Comparison of ENCODE assay signal across 12 cellular contexts in the genomic region with DNA sequence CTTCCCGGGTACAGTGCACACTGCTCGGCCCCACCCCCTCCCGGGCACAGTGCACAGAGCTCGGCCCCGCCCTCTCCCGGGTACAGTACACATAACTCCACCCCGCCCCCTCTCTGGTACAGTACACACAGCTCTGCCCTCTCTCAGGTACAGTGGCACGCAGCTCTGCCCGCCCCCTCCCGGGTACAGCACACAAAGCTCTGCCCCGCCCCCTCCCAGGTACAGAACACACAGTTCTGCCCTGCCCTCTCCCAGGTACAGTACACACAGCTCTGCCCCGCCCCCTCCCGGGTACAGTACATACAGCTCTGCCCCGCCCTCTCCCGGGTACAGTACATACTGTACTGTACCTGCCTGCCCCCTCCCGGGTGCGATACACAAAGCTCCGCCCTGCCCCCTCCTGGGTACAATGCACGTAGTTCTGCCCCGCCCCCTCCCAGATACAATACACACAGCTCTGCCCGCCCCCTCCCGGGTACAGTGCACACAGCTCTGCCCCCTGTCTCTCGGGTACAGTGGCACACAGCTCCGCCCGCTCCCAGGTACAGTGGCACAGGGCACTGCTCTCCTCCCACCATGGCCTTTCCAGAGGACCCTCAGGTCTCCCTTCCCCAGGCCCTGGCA. TPM values are rescaled to one million over a fixed set of nuclear protein-coding genes. Genes with fewer than 3 reads are reported as not detected.
A peak's percentile ranks its signal among the peaks of the same experiment; 100 is the strongest.
DNase-seq lines count a peak whose midpoint lies in the region; ATAC-seq and TF ChIP-seq lines count a peak whose summit lies in the region.
"Had no signal": no experiment of that assay in that cellular context is flagged by ENCODE, and none has a peak within 500 bp of the region (broad histone marks: within the 10 kb centered on the region; RNA-seq: fewer than 3 reads in every experiment).

No MANE protein-coding gene starts in this region.

- intact Hi-C loops in OCI-LY7 (cut with micrococcal nuclease; ENCODE audit: unreplicated experiment) (no loop called here), left lung (cut with DNase I) (no loop called here)

- H3K79me2 ChIP-seq in OCI-LY7 (ENCODE audit: insufficient read depth, low read depth, low read length): no peaks in the 10 kb centered on the region
- H3K79me2 ChIP-seq: parathyroid adenoma had no signal

- H3K36me3 ChIP-seq in OCI-LY7 (ENCODE audit: insufficient read depth, low read length) (no peaks in the 10 kb centered on the region), left lung (no peaks in the 10 kb centered on the region), suprapubic skin (no peaks in the 10 kb centered on the region)
- H3K36me3 ChIP-seq: ascending aorta had no signal

- H3K4me3 ChIP-seq in OCI-LY7 (ENCODE audit: low read depth, low read length, poor library complexity, severe bottlenecking) (no peak overlapping the region), left lung (no peak overlapping the region), suprapubic skin (no peak overlapping the region)
- H3K4me3 ChIP-seq: ascending aorta had no signal

- WGBS in suprapubic skin: 62% methylated on average over 25 of the region's 25 CpGs

- H2AFZ ChIP-seq in OCI-LY7 (ENCODE audit: low read length): no peak overlapping the region
- H2AFZ ChIP-seq: parathyroid adenoma had no signal

- DNase-seq in Caki2 (ENCODE audit: low read depth): peak; percentile 16
- DNase-seq in NCI-H1105 (lab: John Stamatoyannopoulos, UW): peak; percentile 100
- DNase-seq in OCI-LY7 (ENCODE audit: low spot score): peak; percentile 3
- peak; percentile 80 to 90 for DNase-seq in left lung
- no peak for DNase-seq in amniotic stem cell (lab: John Stamatoyannopoulos, UW)
- no peak for DNase-seq in putamen (ENCODE audit: low spot score)
- DNase-seq in HCEC 1CT: no peak
- DNase-seq in suprapubic skin (ENCODE audit: low spot score in 2 of 2): no peak
- DNase-seq: DND-41 had no signal

- TF ChIP-seq CTCF in OCI-LY7 (conservative IDR thresholded peaks at IDR 0.05; ENCODE audit: low read length) (no peak), left lung (IDR thresholded peaks at IDR 0.05) (no peak), suprapubic skin (IDR thresholded peaks at IDR 0.05) (no peak)

- CTCF ChIA-PET in OCI-LY7 (lab: Charles Lee; ENCODE audit: unreplicated experiment): interaction anchor here (0.6 kb wide), 2 partner anchors 162 to 725 kb away, joined by 3 read pairs; no protein-coding TSS in a partner anchor

- H3K9me2 ChIP-seq in OCI-LY7 (ENCODE audit: insufficient read depth, low read length): no peaks in the 10 kb centered on the region

- no peak overlapping the region for H3K27ac ChIP-seq in OCI-LY7 (ENCODE audit: low read depth, low read length, poor library complexity, severe bottlenecking)
- no peak overlapping the region for H3K27ac ChIP-seq in left lung
- H3K27ac ChIP-seq in suprapubic skin: no peak overlapping the region
- H3K27ac ChIP-seq: ascending aorta, parathyroid adenoma had no signal

- H4K20me1 ChIP-seq in OCI-LY7 (ENCODE audit: insufficient read depth, low read length): no peaks in the 10 kb centered on the region

- H3K4me2 ChIP-seq in OCI-LY7 (ENCODE audit: low read length): no peak overlapping the region

- H3K4me1 ChIP-seq in OCI-LY7 (ENCODE audit: insufficient read depth, low read length, poor library complexity, severe bottlenecking) (no peaks in the 10 kb centered on the region), left lung (peaks cover 0 to 14% of the 10 kb centered on the region in 2 donors), suprapubic skin (peaks cover 13% of the 10 kb centered on the region)
- H3K4me1 ChIP-seq: ascending aorta, parathyroid adenoma had no signal

- H3K9me3 ChIP-seq in OCI-LY7 (ENCODE audit: low read length): no peaks in the 10 kb centered on the region
- H3K9me3 ChIP-seq in left lung: no peaks in the 10 kb centered on the region
- no peaks in the 10 kb centered on the region for H3K9me3 ChIP-seq in suprapubic skin
- H3K9me3 ChIP-seq: ascending aorta had no signal

- in situ Hi-C loops in Caki2 (cut with HindIII; ENCODE audit: low pct_unique_long_range_greater_than_20kb, low sequenced_read_pairs): no loop called here

- no TSS peak for BruUV-seq in OCI-LY7 (replicated peaks; lab: Mats Ljungman, UMichigan)

- H3K27me3 ChIP-seq in left lung (peaks cover 0 to 9% of the 10 kb centered on the region in 2 donors), suprapubic skin (peaks cover 15% of the 10 kb centered on the region)
- H3K27me3 ChIP-seq: ascending aorta had no signal

- TF ChIP-seq POLR2A in suprapubic skin (IDR thresholded peaks at IDR 0.05): no peak

- TF ChIP-seq EP300 in suprapubic skin (IDR thresholded peaks at IDR 0.05): no peak

- POLR2A ChIA-PET in OCI-LY7 (lab: Charles Lee): no interaction called here

- peak; percentile 96 for ATAC-seq in left lung

RNA-seq across cellular contexts. Expression of gene PRR20G, which starts 16.4 kb away (rescaled TPM):
- not detected in 2 replicates for total RNA-seq in Caki2 (2014; rRNA removed; shearing (Covaris generic); ENCODE audit: low replicate concordance)
- not detected in 2 replicates for total RNA-seq in OCI-LY7 (2014; rRNA removed; shearing (Covaris generic))
- total RNA-seq in OCI-LY7 (2022): not detected in 2 replicates
- not detected for total RNA-seq in left lung
- total RNA-seq in suprapubic skin: not detected
- total RNA-seq: ascending aorta, glomerular endothelial cell had no signal

Comparison
In these comparisons a context has a peak if more than half of its experiments do, and no peak if none do; other contexts are left out.
1. DNase-seq: peak in Caki2 (single experiment), NCI-H1105 (single experiment), OCI-LY7 (single experiment) and left lung (2 of 2); none in amniotic stem cell (single experiment), putamen (single experiment), HCEC 1CT (single experiment) and suprapubic skin (0 of 2).